Comparison of ENCODE assay signal across 13 cellular contexts in genomic region chr10:61390841-61391240, GRCh38.
DNase-seq lines count a peak whose midpoint lies in the region; ATAC-seq and TF ChIP-seq lines count a peak whose summit lies in the region.
"Had no signal": no experiment of that assay in that cellular context is flagged by ENCODE, and none has a peak within 500 bp of the region (broad histone marks: within the 10 kb centered on the region; RNA-seq: fewer than 3 reads in every experiment).

No MANE protein-coding gene starts in this region.

- H3K4me3 Mint-ChIP-seq in GM23338 (no peak overlapping the region), progenitor cell of endocrine pancreas (ENCODE audit: low read depth) (no peak overlapping the region)
- peak overlapping the region; percentile 9 to 13 for H3K4me3 Mint-ChIP-seq in effector memory CD8-positive, alpha-beta T cell
- H3K4me3 Mint-ChIP-seq: stimulated activated naive CD8-positive, alpha-beta T cell treated with anti-CD3 and anti-CD28 coated beads, Interleukin-15, amount 100 ng/mL, for 72 hours; WTC11 had no signal

- no peak overlapping the region for H3K4me2 ChIP-seq in GM23338

- no peaks in the 10 kb centered on the region for H3K79me2 ChIP-seq in GM23338 (replicated peaks; ENCODE audit: insufficient read depth)

- H3K27ac Mint-ChIP-seq in GM23338, result peak overlapping the region; percentile 13; the same call in 1 of the 2 replicates
- H3K27ac Mint-ChIP-seq in effector memory CD8-positive, alpha-beta T cell, result no peak overlapping the region
- no peak overlapping the region for H3K27ac Mint-ChIP-seq in progenitor cell of endocrine pancreas
- H3K27ac Mint-ChIP-seq: activated naive CD4-positive, alpha-beta T cell treated with anti-CD3 and anti-CD28 coated beads, Interleukin-2, amount 50 U/mL, for 72 hours; naive B cell; stimulated activated naive CD8-positive, alpha-beta T cell treated with anti-CD3 and anti-CD28 coated beads, Interleukin-15, amount 100 ng/mL, for 72 hours; WTC11 had no signal

- H3K4me3 ChIP-seq in GM23338, result no peak overlapping the region

- H3K27ac ChIP-seq in GM23338 (ENCODE audit: low read depth), result no peak overlapping the region

- DNase-seq in GM23338 (ENCODE audit: low spot score) (no peak), NCI-H446 treated with DMSO at 0.1 percent for 48 hours (lab: John Stamatoyannopoulos, UW) (no peak), progenitor cell of endocrine pancreas (ENCODE audit: low spot score, unreplicated experiment) (no peak), HuH-7 (ENCODE audit: low spot score) (no peak)
- no peak for DNase-seq in effector memory CD8-positive, alpha-beta T cell
- no peak for DNase-seq in stimulated activated CD4-positive, alpha-beta T cell treated with anti-CD3 and anti-CD28 coated beads, Interleukin-4, amount 100 ng/mL, for 4 hours
- DNase-seq: effector CD4-positive, alpha-beta T cell; naive B cell; stimulated activated naive CD8-positive, alpha-beta T cell treated with anti-CD3 and anti-CD28 coated beads, Interleukin-15, amount 100 ng/mL, for 72 hours had no signal

- H3K4me1 Mint-ChIP-seq in GM23338, result peaks cover 2% of the 10 kb centered on the region; the same call in 2 of the 3 replicates
- H3K4me1 Mint-ChIP-seq in effector memory CD8-positive, alpha-beta T cell (ENCODE audit: low read depth in 2 of 2), result no peaks in the 10 kb centered on the region
- no peaks in the 10 kb centered on the region for H3K4me1 Mint-ChIP-seq in progenitor cell of endocrine pancreas (ENCODE audit: low read depth)
- H3K4me1 Mint-ChIP-seq: stimulated activated naive CD8-positive, alpha-beta T cell treated with anti-CD3 and anti-CD28 coated beads, Interleukin-15, amount 100 ng/mL, for 72 hours; WTC11 had no signal

- H2AFZ ChIP-seq in GM23338, result peak overlapping the region; percentile 2; the same call in 1 of the 2 replicates

- H3K9me3 Mint-ChIP-seq in GM23338 (peaks cover 2% of the 10 kb centered on the region; the same call in 1 of the 3 replicates), progenitor cell of endocrine pancreas (ENCODE audit: low read depth) (peaks cover 3% of the 10 kb centered on the region)
- no peaks in the 10 kb centered on the region for H3K9me3 Mint-ChIP-seq in effector memory CD8-positive, alpha-beta T cell
- H3K9me3 Mint-ChIP-seq: stimulated activated naive CD8-positive, alpha-beta T cell treated with anti-CD3 and anti-CD28 coated beads, Interleukin-15, amount 100 ng/mL, for 72 hours had no signal

- H3K36me3 Mint-ChIP-seq in GM23338 (ENCODE audit: low read depth) (no peaks in the 10 kb centered on the region), progenitor cell of endocrine pancreas (ENCODE audit: insufficient read depth) (no peaks in the 10 kb centered on the region)
- H3K36me3 Mint-ChIP-seq in effector memory CD8-positive, alpha-beta T cell (ENCODE audit: insufficient read depth), result no peaks in the 10 kb centered on the region
- H3K36me3 Mint-ChIP-seq: activated naive CD4-positive, alpha-beta T cell treated with anti-CD3 and anti-CD28 coated beads, Interleukin-2, amount 50 U/mL, for 72 hours; naive B cell; WTC11 had no signal

- no peaks in the 10 kb centered on the region for H4K20me1 ChIP-seq in GM23338 (replicated peaks; ENCODE audit: insufficient read depth)

- H3K36me3 ChIP-seq in GM23338 (ENCODE audit: insufficient read depth), result no peaks in the 10 kb centered on the region

- TF ChIP-seq CTCF in GM23338 (conservative IDR thresholded peaks at IDR 0.05; ENCODE audit: low read depth in 2 of 2) (no peak), progenitor cell of endocrine pancreas (IDR thresholded peaks at IDR 0.05; ENCODE audit: unreplicated experiment) (no peak)

- H3K4me1 ChIP-seq in GM23338 (ENCODE audit: insufficient read depth), result no peaks in the 10 kb centered on the region

- no peaks in the 10 kb centered on the region for H3K27me3 ChIP-seq in GM23338 (ENCODE audit: insufficient read depth)

- ATAC-seq in GM18909 (IDR thresholded peaks at IDR 0.05; ENCODE audit: poor library complexity, unreplicated experiment), result peak; percentile 91
- ATAC-seq in GM23338, result no peak
- ATAC-seq in HG03378 (IDR thresholded peaks at IDR 0.05; ENCODE audit: unreplicated experiment), result peak; percentile 87
- ATAC-seq in effector memory CD8-positive, alpha-beta T cell (replicated peaks), result no peak
- ATAC-seq: activated naive CD4-positive, alpha-beta T cell treated with anti-CD3 and anti-CD28 coated beads, Interleukin-2, amount 50 U/mL, for 72 hours; stimulated activated naive CD8-positive, alpha-beta T cell treated with anti-CD3 and anti-CD28 coated beads, Interleukin-15, amount 100 ng/mL, for 72 hours; WTC11 had no signal

- H3K27me3 Mint-ChIP-seq in GM23338 (ENCODE audit: insufficient read depth, low read depth, poor library complexity) (no peaks in the 10 kb centered on the region), progenitor cell of endocrine pancreas (no peaks in the 10 kb centered on the region)
- H3K27me3 Mint-ChIP-seq in effector memory CD8-positive, alpha-beta T cell, result peaks cover 0 to 7% of the 10 kb centered on the region in 2 donors
- H3K27me3 Mint-ChIP-seq: stimulated activated naive CD8-positive, alpha-beta T cell treated with anti-CD3 and anti-CD28 coated beads, Interleukin-15, amount 100 ng/mL, for 72 hours had no signal

- H3F3A ChIP-seq in GM23338 (replicated peaks; ENCODE audit: low read depth), result no peaks in the 10 kb centered on the region

- H3K9me2 ChIP-seq in GM23338 (ENCODE audit: insufficient read depth), result peaks cover 10% of the 10 kb centered on the region

TF ChIP-seq in GM23338, 12 proteins besides CTCF, POLR2A, EP300 and RAD21 (continues in another document):
- no peak for TF ChIP-seq ZNF331 (CRISPR knock-in tag; IDR thresholded peaks at IDR 0.05; ENCODE audit: low read depth)
- TF ChIP-seq REST (IDR thresholded peaks at IDR 0.05; ENCODE audit: unreplicated experiment), result no peak
- no peak for TF ChIP-seq NANOG (IDR thresholded peaks at IDR 0.05; ENCODE audit: borderline replicate concordance)
- TF ChIP-seq ZNF114 (CRISPR knock-in tag; IDR thresholded peaks at IDR 0.05), result no peak
- no peak for TF ChIP-seq CREB1 (CRISPR knock-in tag; IDR thresholded peaks at IDR 0.05; ENCODE audit: low read depth)

Comparison
In these comparisons a context has a peak if more than half of its experiments do, and no peak if none do; other contexts are left out.
1. ATAC-seq: peak in GM18909 (single experiment) and HG03378 (single experiment); none in GM23338 (single experiment) and effector memory CD8-positive, alpha-beta T cell (single experiment).
2. H3K4me3 Mint-ChIP-seq: peak in effector memory CD8-positive, alpha-beta T cell (2 of 2); none in GM23338 (single experiment) and progenitor cell of endocrine pancreas (single experiment).